ENCODE assay signal across 25 cellular contexts in the genomic region with DNA sequence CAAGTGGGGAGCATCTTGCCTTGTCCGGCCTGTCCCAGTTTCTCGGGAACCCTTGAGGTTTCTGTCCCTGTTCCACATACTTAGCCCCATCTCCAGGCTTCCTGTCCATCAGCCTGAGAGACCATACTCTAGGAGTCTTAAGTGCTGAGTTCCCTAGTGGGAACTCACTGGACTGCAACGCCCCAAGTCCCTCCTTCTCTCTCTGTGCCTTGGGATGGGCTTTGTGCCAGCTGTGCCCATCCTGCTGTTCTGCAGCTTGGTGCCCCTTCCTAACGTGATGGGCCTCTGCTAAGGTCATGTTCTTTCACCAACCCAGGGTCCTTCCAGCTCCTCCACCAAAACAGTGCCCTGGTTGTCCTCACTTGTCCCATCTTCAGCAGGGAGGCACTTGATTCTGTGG.
"Had no signal": no experiment of that assay in that cellular context is flagged by ENCODE, and none has a peak within 500 bp of the region (broad histone marks: within the 10 kb centered on the region; RNA-seq: fewer than 3 reads in every experiment).

No MANE protein-coding gene starts in this region.

- H3K79me2 ChIP-seq: hepatocyte had no signal

- H3K27me3 ChIP-seq: dorsolateral prefrontal cortex, esophagus muscularis mucosa, foreskin keratinocyte, gastroesophageal sphincter, heart left ventricle, hepatocyte, left lung, ovary, spleen, transverse colon, vagina had no signal

- H3K27ac ChIP-seq: dorsolateral prefrontal cortex, esophagus muscularis mucosa, foreskin keratinocyte, gastroesophageal sphincter, heart left ventricle, hepatocyte, left lung, ovary, prostate gland, thoracic aorta, transverse colon, vagina had no signal

- H3K9me3 Mint-ChIP-seq: naive thymus-derived CD4-positive, alpha-beta T cell; nephron progenitor cell; stimulated activated naive B cell treated with anti-CD40 and anti-IgM and Interleukin-4, amounts not matched to agents 10 μg/mL and 1 μg/mL and 100 μg/mL, for 72 hours; stimulated activated naive CD8-positive, alpha-beta T cell treated with anti-CD3 and anti-CD28 coated beads, Interleukin-15, Interleukin-2, amounts not matched to agents 100 ng/mL and 50 ng/mL, for 24 hours had no signal

- DNase-seq: dorsolateral prefrontal cortex; effector CD4-positive, alpha-beta T cell; foreskin keratinocyte; heart left ventricle; kidney; left lung; mesendoderm; midbrain; naive thymus-derived CD4-positive, alpha-beta T cell; nephron progenitor cell; occipital lobe; ovary; right cardiac atrium; spleen; stimulated activated CD4-positive, alpha-beta T cell treated with anti-CD3 and anti-CD28 coated beads, Interleukin-4, amount 100 ng/mL, for 4 hours; stimulated activated naive B cell treated with anti-CD40 and anti-IgM and Interleukin-4, amounts not matched to agents 10 μg/mL and 1 μg/mL and 100 μg/mL, for 72 hours; transverse colon had no signal

- ATAC-seq: heart left ventricle; left lung; naive thymus-derived CD4-positive, alpha-beta T cell; right cardiac atrium; stimulated activated naive B cell treated with anti-CD40 and anti-IgM and Interleukin-4, amounts not matched to agents 10 μg/mL and 1 μg/mL and 100 μg/mL, for 72 hours had no signal

- H3K36me3 ChIP-seq: esophagus muscularis mucosa, gastroesophageal sphincter, heart left ventricle, left lung, ovary, prostate gland, spleen, thoracic aorta, transverse colon, vagina had no signal

- H3K4me2 ChIP-seq: hepatocyte had no signal

- H3K9me3 ChIP-seq: esophagus muscularis mucosa, gastroesophageal sphincter, left lung, ovary, prostate gland, spleen, thoracic aorta, transverse colon, vagina had no signal

- H2AFZ ChIP-seq: hepatocyte had no signal

- H3K27me3 Mint-ChIP-seq: naive thymus-derived CD4-positive, alpha-beta T cell; stimulated activated naive B cell treated with anti-CD40 and anti-IgM and Interleukin-4, amounts not matched to agents 10 μg/mL and 1 μg/mL and 100 μg/mL, for 72 hours had no signal

- H3K4me3 Mint-ChIP-seq: naive thymus-derived CD4-positive, alpha-beta T cell; nephron progenitor cell; stimulated activated naive B cell treated with anti-CD40 and anti-IgM and Interleukin-4, amounts not matched to agents 10 μg/mL and 1 μg/mL and 100 μg/mL, for 72 hours; stimulated activated naive CD8-positive, alpha-beta T cell treated with anti-CD3 and anti-CD28 coated beads, Interleukin-15, Interleukin-2, amounts not matched to agents 100 ng/mL and 50 ng/mL, for 24 hours had no signal

- H3K36me3 Mint-ChIP-seq: stimulated activated naive B cell treated with anti-CD40 and anti-IgM and Interleukin-4, amounts not matched to agents 10 μg/mL and 1 μg/mL and 100 μg/mL, for 72 hours had no signal

- H3K27ac Mint-ChIP-seq: nephron progenitor cell; stimulated activated naive B cell treated with anti-CD40 and anti-IgM and Interleukin-4, amounts not matched to agents 10 μg/mL and 1 μg/mL and 100 μg/mL, for 72 hours; stimulated activated naive CD8-positive, alpha-beta T cell treated with anti-CD3 and anti-CD28 coated beads, Interleukin-15, Interleukin-2, amounts not matched to agents 100 ng/mL and 50 ng/mL, for 24 hours had no signal

- H3K4me1 ChIP-seq: foreskin keratinocyte, left lung, prostate gland, spleen, transverse colon had no signal

- H3K4me3 ChIP-seq: dorsolateral prefrontal cortex, esophagus muscularis mucosa, gastroesophageal sphincter, heart left ventricle, hepatocyte, left lung, ovary, prostate gland, skin epidermis, spleen, thoracic aorta, transverse colon, vagina had no signal
